In the genomic region with DNA sequence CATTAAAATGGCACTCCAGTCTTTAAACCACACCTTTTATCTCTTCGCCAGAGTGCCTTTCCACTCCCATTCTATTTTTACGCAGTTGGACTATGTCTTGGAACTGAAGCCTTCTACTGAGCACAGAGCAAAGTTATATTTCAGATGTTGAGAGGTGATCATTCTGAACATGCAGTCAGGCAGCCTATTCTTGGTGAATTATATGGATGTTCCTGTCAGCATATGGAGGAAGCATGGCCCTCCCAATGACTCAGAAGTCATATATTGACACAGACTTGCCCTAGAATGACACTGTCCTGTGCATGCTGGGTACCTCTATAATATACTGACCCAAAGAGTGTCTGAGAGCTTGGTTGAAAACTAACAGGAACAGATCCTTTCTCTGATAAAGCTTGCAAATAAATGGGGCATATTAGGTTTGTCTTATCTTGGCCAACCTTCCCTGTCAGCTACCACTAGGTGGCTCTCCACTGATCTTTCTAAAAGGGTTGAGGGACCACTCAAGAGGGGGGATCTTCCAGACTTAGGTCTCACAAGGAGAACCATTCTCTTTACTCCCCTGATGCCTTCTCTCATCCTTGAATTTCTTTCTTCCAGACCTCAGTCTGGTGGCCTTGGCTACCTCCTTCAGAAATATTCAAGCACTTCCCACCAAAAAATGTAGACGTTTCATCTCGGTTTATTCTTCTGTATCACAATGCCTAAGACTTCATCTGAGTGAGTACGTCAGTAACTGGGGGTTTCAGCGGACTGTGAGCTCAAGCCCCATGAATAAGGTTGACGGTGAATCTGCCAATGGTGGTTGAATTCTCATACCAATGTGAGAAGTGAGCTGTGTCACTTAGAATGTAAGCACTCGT, we compare ENCODE assay signal across 8 cellular contexts. TPM values are rescaled to one million over a fixed set of nuclear protein-coding genes. Genes with fewer than 3 reads are reported as not detected.
DNase-seq lines count a peak whose midpoint lies in the region; ATAC-seq, FAIRE-seq and TF ChIP-seq lines count a peak whose summit lies in the region.

No MANE protein-coding gene starts in this region.

- TF ChIP-seq RAD21 in Ishikawa (IDR thresholded peaks at IDR 0.05; ENCODE audit: low read depth), result peak; percentile 62

- no peak for TF ChIP-seq EP300 in Ishikawa (IDR thresholded peaks at IDR 0.05; ENCODE audit: borderline replicate concordance)

- peak; percentile 50 for FAIRE-seq in TTC549 (lab: Jason Lieb, UNC)
- no peak for FAIRE-seq in frontal cortex (lab: Jason Lieb, UNC)

- DNase-seq in activated CD4-positive, CD25-positive, alpha-beta regulatory T cell treated with anti-CD3 and anti-CD28 coated beads, Interleukin-2, amount 50 U/mL, for 72 hours, result no peak
- DNase-seq in frontal cortex (ENCODE audit: low spot score in 2 of 2) (peak; percentile 38 to 52), putamen (ENCODE audit: low spot score) (peak; percentile 39), NCI-H2171 (lab: John Stamatoyannopoulos, UW) (no peak)

- ATAC-seq in activated CD4-positive, CD25-positive, alpha-beta regulatory T cell treated with anti-CD3 and anti-CD28 coated beads, Interleukin-2, amount 50 U/mL, for 24 hours, result peak; percentile 46 to 63
- peak; percentile 79 for ATAC-seq in GM21367 (IDR thresholded peaks at IDR 0.05; ENCODE audit: unreplicated experiment)

TF ChIP-seq in Ishikawa, 13 proteins besides CTCF, POLR2A, EP300 and RAD21:
- no peak for TF ChIP-seq YY1 (IDR thresholded peaks at IDR 0.05; ENCODE audit: low read depth)
- TF ChIP-seq, protein P1, sequence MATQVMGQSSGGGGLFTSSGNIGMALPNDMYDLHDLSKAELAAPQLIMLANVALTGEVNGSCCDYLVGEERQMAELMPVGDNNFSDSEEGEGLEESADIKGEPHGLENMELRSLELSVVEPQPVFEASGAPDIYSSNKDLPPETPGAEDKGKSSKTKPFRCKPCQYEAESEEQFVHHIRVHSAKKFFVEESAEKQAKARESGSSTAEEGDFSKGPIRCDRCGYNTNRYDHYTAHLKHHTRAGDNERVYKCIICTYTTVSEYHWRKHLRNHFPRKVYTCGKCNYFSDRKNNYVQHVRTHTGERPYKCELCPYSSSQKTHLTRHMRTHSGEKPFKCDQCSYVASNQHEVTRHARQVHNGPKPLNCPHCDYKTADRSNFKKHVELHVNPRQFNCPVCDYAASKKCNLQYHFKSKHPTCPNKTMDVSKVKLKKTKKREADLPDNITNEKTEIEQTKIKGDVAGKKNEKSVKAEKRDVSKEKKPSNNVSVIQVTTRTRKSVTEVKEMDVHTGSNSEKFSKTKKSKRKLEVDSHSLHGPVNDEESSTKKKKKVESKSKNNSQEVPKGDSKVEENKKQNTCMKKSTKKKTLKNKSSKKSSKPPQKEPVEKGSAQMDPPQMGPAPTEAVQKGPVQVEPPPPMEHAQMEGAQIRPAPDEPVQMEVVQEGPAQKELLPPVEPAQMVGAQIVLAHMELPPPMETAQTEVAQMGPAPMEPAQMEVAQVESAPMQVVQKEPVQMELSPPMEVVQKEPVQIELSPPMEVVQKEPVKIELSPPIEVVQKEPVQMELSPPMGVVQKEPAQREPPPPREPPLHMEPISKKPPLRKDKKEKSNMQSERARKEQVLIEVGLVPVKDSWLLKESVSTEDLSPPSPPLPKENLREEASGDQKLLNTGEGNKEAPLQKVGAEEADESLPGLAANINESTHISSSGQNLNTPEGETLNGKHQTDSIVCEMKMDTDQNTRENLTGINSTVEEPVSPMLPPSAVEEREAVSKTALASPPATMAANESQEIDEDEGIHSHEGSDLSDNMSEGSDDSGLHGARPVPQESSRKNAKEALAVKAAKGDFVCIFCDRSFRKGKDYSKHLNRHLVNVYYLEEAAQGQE (IDR thresholded peaks at IDR 0.05; ENCODE audit: low read depth), result no peak
- TF ChIP-seq, protein P2, sequence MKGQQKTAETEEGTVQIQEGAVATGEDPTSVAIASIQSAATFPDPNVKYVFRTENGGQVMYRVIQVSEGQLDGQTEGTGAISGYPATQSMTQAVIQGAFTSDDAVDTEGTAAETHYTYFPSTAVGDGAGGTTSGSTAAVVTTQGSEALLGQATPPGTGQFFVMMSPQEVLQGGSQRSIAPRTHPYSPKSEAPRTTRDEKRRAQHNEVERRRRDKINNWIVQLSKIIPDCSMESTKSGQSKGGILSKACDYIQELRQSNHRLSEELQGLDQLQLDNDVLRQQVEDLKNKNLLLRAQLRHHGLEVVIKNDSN (IDR thresholded peaks at IDR 0.05), result no peak
- TF ChIP-seq NFIC (IDR thresholded peaks at IDR 0.05), result no peak
- TF ChIP-seq CEBPB (IDR thresholded peaks at IDR 0.05), result no peak
- no peak for TF ChIP-seq FOXM1 (IDR thresholded peaks at IDR 0.05; ENCODE audit: borderline replicate concordance, low read depth)
- TF ChIP-seq TAF1 (IDR thresholded peaks at IDR 0.05; ENCODE audit: low read depth), result no peak
- TF ChIP-seq TEAD4 (IDR thresholded peaks at IDR 0.05), result no peak

RNA-seq across cellular contexts. Expression of a gene that starts 11.8 kb away (rescaled TPM):
- total RNA-seq in frontal cortex, result 3.7 TPM

RNA-seq across cellular contexts. Expression of a gene that starts 32.6 kb away (rescaled TPM):
- 15.9 TPM for total RNA-seq in frontal cortex

Comparison
In these comparisons a context has a peak if more than half of its experiments do, and no peak if none do; other contexts are left out.
1. DNase-seq: peak in frontal cortex (2 of 2) and putamen (single experiment); none in activated CD4-positive, CD25-positive, alpha-beta regulatory T cell treated with anti-CD3 and anti-CD28 coated beads, Interleukin-2, amount 50 U/mL, for 72 hours (single experiment) and NCI-H2171 (single experiment).